In genomic region chr2:20578895-20579825, GRCh38 we compare ENCODE assay signal across 8 cellular contexts.
DNase-seq lines count a peak whose midpoint lies in the region; ATAC-seq and TF ChIP-seq lines count a peak whose summit lies in the region.

No MANE protein-coding gene starts in this region.

- H3K27me3 ChIP-seq in heart right ventricle (no peaks in the 10 kb centered on the region), rectal smooth muscle tissue (ENCODE audit: control insufficient read depth, insufficient read depth, low read length) (no peaks in the 10 kb centered on the region)

- 36 to 53% (median 49%) methylated on average over 15 of the region's 15 CpGs for WGBS in adipose tissue, 3 donors
- 14 to 20% methylated on average over 15 of the region's 15 CpGs for WGBS in heart right ventricle, 2 donors

- H3K9me3 ChIP-seq in heart right ventricle, result peaks cover 0 to 11% (median 7%) of the 10 kb centered on the region in 11 donors

- H3K36me3 ChIP-seq in heart right ventricle (no peaks in the 10 kb centered on the region), rectal smooth muscle tissue (ENCODE audit: control insufficient read depth, insufficient read depth, low read length) (no peaks in the 10 kb centered on the region)

- TF ChIP-seq CTCF in heart right ventricle (IDR thresholded peaks at IDR 0.05), result no peak

- intact Hi-C loops in heart right ventricle (cut with DNase I), result loop anchor here in 5 of 10 donors (5.0 kb wide), 6 partner anchors 33 to 132 kb away; partner anchors contain the start of gene RHOB (in 1 of the 5)

- no peak overlapping the region for H3K4me3 ChIP-seq in heart right ventricle
- no peak overlapping the region for H3K4me3 ChIP-seq in rectal smooth muscle tissue (ENCODE audit: low read length)

- peaks cover 28 to 83% (median 70%) of the 10 kb centered on the region in 9 donors for H3K4me1 ChIP-seq in heart right ventricle
- peaks cover 12% of the 10 kb centered on the region for H3K4me1 ChIP-seq in rectal smooth muscle tissue (ENCODE audit: control insufficient read depth, insufficient read depth, low read length)

- H3K9ac ChIP-seq in rectal smooth muscle tissue (ENCODE audit: low read length), result no peak overlapping the region

- H3K27ac ChIP-seq in adipose tissue (ENCODE audit: low read depth, low read length), result peak overlapping the region; percentile 51
- peak overlapping the region; percentile 57 to 95 (median 82) for H3K27ac ChIP-seq in heart right ventricle
- H3K27ac ChIP-seq in rectal smooth muscle tissue (ENCODE audit: low read depth, low read length), result peak overlapping the region; percentile 75

- DNase-seq in COLO668 (lab: John Stamatoyannopoulos, UW; ENCODE audit: unreplicated experiment), result peak; percentile 69
- DNase-seq in heart right ventricle, result peak; percentile 73 to 92
- DNase-seq in activated CD4-positive, alpha-beta T cell treated with anti-CD3 and anti-CD28 coated beads for 48 hours, result no peak
- no peak for DNase-seq in activated naive CD4-positive, alpha-beta T cell treated with Interleukin-2 at 50 U/mL for 16 hours

- peak; percentile 69 for ATAC-seq in GM21367 (IDR thresholded peaks at IDR 0.05; ENCODE audit: unreplicated experiment)
- ATAC-seq in HG03558 (IDR thresholded peaks at IDR 0.05; ENCODE audit: extremely low read depth, unreplicated experiment), result peak; percentile 39
- ATAC-seq in heart right ventricle, result peak; percentile 85 to 94 (median 91)

Comparison
In these comparisons a context has a peak if more than half of its experiments do, and no peak if none do; other contexts are left out.
1. DNase-seq: peak in COLO668 (single experiment) and heart right ventricle (2 of 2); none in activated CD4-positive, alpha-beta T cell treated with anti-CD3 and anti-CD28 coated beads for 48 hours (single experiment) and activated naive CD4-positive, alpha-beta T cell treated with Interleukin-2 at 50 U/mL for 16 hours (single experiment).
2. ATAC-seq: peak in every context shown above with its lines; median percentile 91 in heart right ventricle; 69 in GM21367; 39 in HG03558.
3. Peak in every context shown above with its lines, with median percentiles within 50 percentile points of each other: H3K27ac ChIP-seq.